8 cellular contexts compared by ENCODE assay signal in genomic region chr3:23810342-23811116, GRCh38. TPM values are rescaled to one million over a fixed set of nuclear protein-coding genes. Genes with fewer than 3 reads are reported as not detected.
DNase-seq lines count a peak whose midpoint lies in the region; ATAC-seq and TF ChIP-seq lines count a peak whose summit lies in the region.

No MANE protein-coding gene starts in this region.

- intact Hi-C loops in esophagus muscularis mucosa (cut with DNase I), result no loop called here
- intact Hi-C loops in thyroid gland (cut with DNase I), result no loop called here

- H3K27me3 Mint-ChIP-seq in activated T-cell treated with anti-CD3 and anti-CD28 coated beads, Interleukin-2, amount 50 U/mL, for 72 hours (ENCODE audit: low read depth), result peaks cover under 1% of the 10 kb centered on the region

- peak; percentile 46 for TF ChIP-seq CTCF in GM06990 (IDR thresholded peaks at IDR 0.05; ENCODE audit: insufficient read depth, low read length, poor library complexity, severe bottlenecking)
- TF ChIP-seq CTCF in esophagus muscularis mucosa (IDR thresholded peaks at IDR 0.05), result peak in 1 of 3 experiments; percentile 1
- TF ChIP-seq CTCF in thyroid gland (IDR thresholded peaks at IDR 0.05), result no peak

- H3K4me1 ChIP-seq in esophagus muscularis mucosa (peaks cover 43 to 72% (median 58%) of the 10 kb centered on the region in 4 donors), muscle layer of duodenum (ENCODE audit: control insufficient read depth in 1 of 2, insufficient read depth in 2 of 2, low read length in 2 of 2) (peaks cover 9 to 28% of the 10 kb centered on the region in 2 donors), thyroid gland (peaks cover 17 to 27% of the 10 kb centered on the region in 2 donors)

- H3K36me3 ChIP-seq in GM06990 (ENCODE audit: control insufficient read depth, insufficient read depth, low read length), result no peaks in the 10 kb centered on the region
- H3K36me3 ChIP-seq in esophagus muscularis mucosa, result no peaks in the 10 kb centered on the region
- no peaks in the 10 kb centered on the region for H3K36me3 ChIP-seq in muscle layer of duodenum (ENCODE audit: control insufficient read depth in 1 of 2, insufficient read depth in 2 of 2, low read length in 2 of 2)
- H3K36me3 ChIP-seq in thyroid gland, result no peaks in the 10 kb centered on the region

- under 1% methylated on average over 23 of the region's 76 CpGs for WGBS in esophagus muscularis mucosa
- 6 to 7% methylated on average over 5 to 24 of the region's 76 CpGs for WGBS in thyroid gland, 2 donors

- TF ChIP-seq POLR2A in esophagus muscularis mucosa (IDR thresholded peaks at IDR 0.05; ENCODE audit: low read depth) (no peak), thyroid gland (IDR thresholded peaks at IDR 0.05) (peak in 1 of 2 donors; percentile 23)

- ATAC-seq in activated T-cell treated with anti-CD3 and anti-CD28 coated beads, Interleukin-2, amount 50 U/mL, for 72 hours (replicated peaks in 1 of 2), result peak; percentile 43 to 53

- H3K27me3 ChIP-seq in GM06990 (replicated peaks; ENCODE audit: control insufficient read depth, insufficient read depth, low read length), result no peaks in the 10 kb centered on the region
- H3K27me3 ChIP-seq in esophagus muscularis mucosa, result no peaks in the 10 kb centered on the region
- H3K27me3 ChIP-seq in muscle layer of duodenum (ENCODE audit: low read depth, low read length), result no peaks in the 10 kb centered on the region
- H3K27me3 ChIP-seq in thyroid gland, result no peaks in the 10 kb centered on the region

- H3K4me3 ChIP-seq in GM06990 (replicated peaks; ENCODE audit: low read depth, low read length) (peak overlapping the region; percentile 82), esophagus muscularis mucosa (peak overlapping the region; percentile 68 to 87 (median 77)), muscle layer of duodenum (ENCODE audit: low read depth in 1 of 2, low read length in 2 of 2) (peak overlapping the region; percentile 70 to 75), thyroid gland (replicated peaks in 1 of 3) (peak overlapping the region; percentile 40 to 73 (median 67))

- peak overlapping the region; percentile 95 for H3K27ac Mint-ChIP-seq in activated T-cell treated with anti-CD3 and anti-CD28 coated beads, Interleukin-2, amount 50 U/mL, for 72 hours

- H3K27ac ChIP-seq in esophagus muscularis mucosa (replicated peaks in 1 of 4), result peak overlapping the region; percentile 93 to 96 (median 94)
- H3K27ac ChIP-seq in muscle layer of duodenum (ENCODE audit: low read length), result peak overlapping the region; percentile 81
- peak overlapping the region; percentile 84 to 88 (median 86) for H3K27ac ChIP-seq in thyroid gland

- DNase-seq in GM06990 (ENCODE audit: extremely low read depth, insufficient read length), result peak; percentile 70
- peak; percentile 24 for DNase-seq in HCEC 1CT
- peak; percentile 68 for DNase-seq in NCI-H748 (lab: John Stamatoyannopoulos, UW; ENCODE audit: unreplicated experiment)
- DNase-seq in activated T-cell treated with anti-CD3 and anti-CD28 coated beads, Interleukin-2, amount 50 U/mL, for 72 hours, result peak; percentile 53 to 65
- DNase-seq in esophagus muscularis mucosa (ENCODE audit: extremely low spot score), result no peak
- peak; percentile 60 to 64 for DNase-seq in thyroid gland
- DNase-seq in superior temporal gyrus (ENCODE audit: extremely low spot score), result no peak

- peak overlapping the region; percentile 97 to 98 for H3K4me3 Mint-ChIP-seq in activated T-cell treated with anti-CD3 and anti-CD28 coated beads, Interleukin-2, amount 50 U/mL, for 72 hours

- H3K9me3 ChIP-seq in esophagus muscularis mucosa (no peaks in the 10 kb centered on the region), muscle layer of duodenum (ENCODE audit: control insufficient read depth in 1 of 2, low read length in 2 of 2) (no peaks in the 10 kb centered on the region), thyroid gland (no peaks in the 10 kb centered on the region)

- no peaks in the 10 kb centered on the region for H3K9me3 Mint-ChIP-seq in activated T-cell treated with anti-CD3 and anti-CD28 coated beads, Interleukin-2, amount 50 U/mL, for 72 hours

- H3K4me1 Mint-ChIP-seq in activated T-cell treated with anti-CD3 and anti-CD28 coated beads, Interleukin-2, amount 50 U/mL, for 72 hours (ENCODE audit: low read depth), result peaks cover 72% of the 10 kb centered on the region

- peaks cover 16 to 20% of the 10 kb centered on the region in 2 donors for H3K36me3 Mint-ChIP-seq in activated T-cell treated with anti-CD3 and anti-CD28 coated beads, Interleukin-2, amount 50 U/mL, for 72 hours (ENCODE audit: insufficient read depth in 2 of 2)

- no peak for TF ChIP-seq EP300 in esophagus muscularis mucosa (IDR thresholded peaks at IDR 0.05)

RNA-seq across cellular contexts. Expression of gene UBE2E1, which starts 4.8 kb away (rescaled TPM):
- 10 to 100 TPM; 76.2 to 78.4 TPM for total RNA-seq in activated T-cell treated with anti-CD3 and anti-CD28 coated beads, Interleukin-2, amount 50 U/mL, for 72 hours
- 100 to 1,000 TPM in 3 of 4 donors, 10 to 100 TPM in 1; 82.4 to 126 (median 115) TPM for total RNA-seq in esophagus muscularis mucosa
- 10 to 100 TPM; 61.6 to 88.4 (median 79.6) TPM for total RNA-seq in thyroid gland

Comparison
In these comparisons a context has a peak if more than half of its experiments do, and no peak if none do; other contexts are left out.
1. DNase-seq: peak in GM06990 (single experiment), HCEC 1CT (single experiment), NCI-H748 (single experiment), activated T-cell treated with anti-CD3 and anti-CD28 coated beads, Interleukin-2, amount 50 U/mL, for 72 hours (2 of 2) and thyroid gland (2 of 2); none in esophagus muscularis mucosa (single experiment) and superior temporal gyrus (single experiment).
2. Peak in every context shown above with its lines, with median percentiles within 50 percentile points of each other: H3K4me3 ChIP-seq and H3K27ac ChIP-seq.